ENCODE assay signal across 24 cellular contexts in genomic region chr13:38570706-38571105, GRCh38.
"Had no signal": no experiment of that assay in that cellular context is flagged by ENCODE, and none has a peak within 500 bp of the region (broad histone marks: within the 10 kb centered on the region; RNA-seq: fewer than 3 reads in every experiment).

No MANE protein-coding gene starts in this region.

- DNase-seq: Kasumi-1, NCI-H1092, NCI-H1105 treated with DMSO at 0.1 percent for 48 hours, NCI-H1417 treated with DMSO at 0.1 percent for 48 hours, NCI-H146, NCI-H1694 treated with DMSO at 0.1 percent for 48 hours, NCI-H1930, NCI-H2081, NCI-H2171, NCI-H226, NCI-H446, NCI-H510A, NCI-H524 treated with DMSO at 0.1 percent for 48 hours, NCI-H69, SHP77, SK-N-SH, SW 1271, T-cell had no signal

- H3K9me3 ChIP-seq: SK-N-SH had no signal

- H3K4me3 ChIP-seq: K562 had no signal

- H3K27ac ChIP-seq: KMS-11, RWPE1 had no signal

- H3K4me1 Mint-ChIP-seq: IgD-negative memory B cell, T-cell had no signal

- H3K27me3 Mint-ChIP-seq: IgD-negative memory B cell had no signal

- H3K4me3 Mint-ChIP-seq: IgD-negative memory B cell, T-cell had no signal

- H3K4me2 ChIP-seq: KMS-11, SK-N-SH had no signal

- H3K36me3 Mint-ChIP-seq: IgD-negative memory B cell, T-cell had no signal

- H3K9ac ChIP-seq: KMS-11, SK-N-SH had no signal

- FAIRE-seq: HTR-8/SVneo, K562, RCC 7860 had no signal

- H3K27ac Mint-ChIP-seq: IgD-negative memory B cell, T-cell had no signal
